In genomic region chr5:122906768-122907167, GRCh38 we compare ENCODE assay signal across 15 cellular contexts.
A peak's percentile ranks its signal among the peaks of the same experiment; 100 is the strongest.
DNase-seq lines count a peak whose midpoint lies in the region; TF ChIP-seq lines count a peak whose summit lies in the region.
"Had no signal": no experiment of that assay in that cellular context is flagged by ENCODE, and none has a peak within 500 bp of the region (broad histone marks: within the 10 kb centered on the region; RNA-seq: fewer than 3 reads in every experiment).

No MANE protein-coding gene starts in this region.

- DNase-seq in A673 (ENCODE audit: low spot score) (peak; percentile 10), cardiac fibroblast (ENCODE audit: low read depth in 2 of 2) (peak; percentile 65 to 74), kidney tubule cell (ENCODE audit: low spot score) (peak; percentile 39), GM19240 (ENCODE audit: insufficient read length, low spot score) (no peak), NCI-H1694 (lab: John Stamatoyannopoulos, UW) (no peak), NCI-H345 treated with DMSO at 0.1 percent for 48 hours (lab: John Stamatoyannopoulos, UW; ENCODE audit: unreplicated experiment) (no peak), G401 (ENCODE audit: low spot score) (no peak)
- DNase-seq: activated CD8-positive, alpha-beta memory T cell treated with anti-CD3 and anti-CD28 coated beads, Interleukin-2, amount 10 ng/mL, durations not matched to agents 7 days and 5 days; activated naive CD4-positive, alpha-beta T cell treated with anti-CD3 and anti-CD28 coated beads for 36 hours; Calu3; erythroblast; H9 had no signal

- H3K27ac ChIP-seq in A673 (ENCODE audit: low read depth, low read length, poor library complexity, severe bottlenecking) = no peak overlapping the region
- peak overlapping the region; percentile 39; the same call in 1 of the 2 replicates for H3K27ac ChIP-seq in HUES6 (ENCODE audit: low read depth, low read length)
- H3K27ac ChIP-seq: neutrophil had no signal

- BruUV-seq in A673 (replicated peaks; lab: Mats Ljungman, UMichigan) = no TSS peak

- H3K4me3 ChIP-seq in A673 (ENCODE audit: low read depth, low read length, poor library complexity, severe bottlenecking) = no peak overlapping the region
- no peak overlapping the region for H3K4me3 ChIP-seq in HUES6 (ENCODE audit: low read depth, low read length)
- no peak overlapping the region for H3K4me3 ChIP-seq in cardiac fibroblast (replicated peaks in 1 of 2; ENCODE audit: low read depth in 2 of 2, low read length in 2 of 2)
- H3K4me3 ChIP-seq: lung had no signal

- TF ChIP-seq CTCF in A673 (conservative IDR thresholded peaks at IDR 0.05; ENCODE audit: low read depth, low read length) (no peak), cardiac fibroblast (IDR thresholded peaks at IDR 0.05; ENCODE audit: low read depth, low read length) (no peak)

- POLR2A ChIA-PET in A673 (lab: Charles Lee; ENCODE audit: low non-redundant PET) = no interaction called here

- H3K9ac ChIP-seq in HUES6 (ENCODE audit: low read length) = peak overlapping the region; percentile 27

- H3K4me1 ChIP-seq in A673 (ENCODE audit: insufficient read depth, low read length, poor library complexity, severe bottlenecking) (no peaks in the 10 kb centered on the region), HUES6 (ENCODE audit: control insufficient read depth, insufficient read depth, low read length) (peaks cover 16% of the 10 kb centered on the region)

- H3K27me3 ChIP-seq in A673 (replicated peaks; ENCODE audit: insufficient read depth, low read depth, low read length, poor library complexity) = no peaks in the 10 kb centered on the region
- H3K27me3 ChIP-seq in HUES6 (ENCODE audit: control insufficient read depth, insufficient read depth, low read length) = no peaks in the 10 kb centered on the region
- H3K27me3 ChIP-seq: neutrophil had no signal

- CTCF ChIA-PET in A673 (lab: Charles Lee) = no interaction called here

- in situ Hi-C loops in G401 (cut with HindIII; ENCODE audit: low sequenced_read_pairs) = no loop called here

- intact Hi-C loops in A673 (cut with micrococcal nuclease; ENCODE audit: unreplicated experiment) = no loop called here

- H3K36me3 ChIP-seq in A673 (ENCODE audit: insufficient read depth, low read length, poor library complexity, severe bottlenecking) (no peaks in the 10 kb centered on the region), HUES6 (ENCODE audit: control insufficient read depth, insufficient read depth, low read length) (no peaks in the 10 kb centered on the region)
- H3K36me3 ChIP-seq: neutrophil had no signal

- H3K9me3 ChIP-seq in A673 (ENCODE audit: low read depth, low read length, poor library complexity, severe bottlenecking) = no peaks in the 10 kb centered on the region
- no peaks in the 10 kb centered on the region for H3K9me3 ChIP-seq in HUES6 (ENCODE audit: control insufficient read depth, insufficient read depth, low read depth, low read length)
- H3K9me3 ChIP-seq: neutrophil had no signal

Comparison
In these comparisons a context has a peak if more than half of its experiments do, and no peak if none do; other contexts are left out.
1. DNase-seq: peak in A673 (single experiment), cardiac fibroblast (2 of 2) and kidney tubule cell (single experiment); none in GM19240 (single experiment), NCI-H1694 (single experiment), NCI-H345 treated with DMSO at 0.1 percent for 48 hours (single experiment) and G401 (single experiment).